ENCODE assay signal across 8 cellular contexts in genomic region chr2:204108301-204108700, GRCh38.
DNase-seq lines count a peak whose midpoint lies in the region; ATAC-seq and TF ChIP-seq lines count a peak whose summit lies in the region.

No MANE protein-coding gene starts in this region.

- H3K27ac ChIP-seq in HUES64 (ENCODE audit: low read depth, low read length), result peak overlapping the region; percentile 4; the same call in 1 of the 2 replicates

- no peak for ATAC-seq in GM19035 (IDR thresholded peaks at IDR 0.05; ENCODE audit: unreplicated experiment)

- H3K9ac ChIP-seq in HUES64 (ENCODE audit: low read depth, low read length), result no peak overlapping the region

- no peaks in the 10 kb centered on the region for H3K27me3 Mint-ChIP-seq in T-helper 1 cell treated with Interleukin-12 subunit alpha and Interleukin-12 subunit beta and Interleukin-4 antibody, amounts not matched to agents 30 μg/mL and 1 μg/mL, for 36 hours (ENCODE audit: low read depth)

- H3K4me1 Mint-ChIP-seq in T-helper 1 cell treated with Interleukin-12 subunit alpha and Interleukin-12 subunit beta and Interleukin-4 antibody, amounts not matched to agents 30 μg/mL and 1 μg/mL, for 36 hours (ENCODE audit: low read depth), result peaks cover 64% of the 10 kb centered on the region

- peaks cover 1% of the 10 kb centered on the region for H3K36me3 Mint-ChIP-seq in T-helper 1 cell treated with Interleukin-12 subunit alpha and Interleukin-12 subunit beta and Interleukin-4 antibody, amounts not matched to agents 30 μg/mL and 1 μg/mL, for 36 hours (ENCODE audit: low read depth)

- H3K9me3 Mint-ChIP-seq in T-helper 1 cell treated with Interleukin-12 subunit alpha and Interleukin-12 subunit beta and Interleukin-4 antibody, amounts not matched to agents 30 μg/mL and 1 μg/mL, for 36 hours, result no peaks in the 10 kb centered on the region

- peak overlapping the region; percentile 75 for H3K4me3 Mint-ChIP-seq in T-helper 1 cell treated with Interleukin-12 subunit alpha and Interleukin-12 subunit beta and Interleukin-4 antibody, amounts not matched to agents 30 μg/mL and 1 μg/mL, for 36 hours

- DNase-seq in NCI-H526 (lab: John Stamatoyannopoulos, UW), result peak; percentile 12 to 52
- DNase-seq in NCI-H526 treated with DMSO at 0.1 percent for 48 hours (lab: John Stamatoyannopoulos, UW), result no peak
- DNase-seq in choroid plexus epithelial cell (ENCODE audit: low read depth), result peak; percentile 35
- DNase-seq in midbrain (lab: John Stamatoyannopoulos, UW), result peak; percentile 43
- DNase-seq in RPMI8226, result no peak

- H3K4me3 ChIP-seq in HUES64 (ENCODE audit: low read length) (no peak overlapping the region), choroid plexus epithelial cell (ENCODE audit: low read depth, low read length) (no peak overlapping the region)

- no peaks in the 10 kb centered on the region for H3K27me3 ChIP-seq in HUES64 (ENCODE audit: insufficient read depth, low read length)

- no peaks in the 10 kb centered on the region for H3K36me3 ChIP-seq in HUES64 (ENCODE audit: insufficient read depth, low read length)

- peaks cover 19% of the 10 kb centered on the region for H3K4me1 ChIP-seq in HUES64 (ENCODE audit: insufficient read depth, low read length)

- H3K27ac Mint-ChIP-seq in T-helper 1 cell treated with Interleukin-12 subunit alpha and Interleukin-12 subunit beta and Interleukin-4 antibody, amounts not matched to agents 30 μg/mL and 1 μg/mL, for 36 hours, result peak overlapping the region; percentile 81

- TF ChIP-seq CTCF in choroid plexus epithelial cell (conservative IDR thresholded peaks at IDR 0.05; ENCODE audit: low read depth, low read length), result peak; percentile 40

- WGBS in HUES64, result 7% methylated on average over 3 of the region's 3 CpGs

- H3K9me3 ChIP-seq in HUES64 (ENCODE audit: insufficient read depth, low read depth, low read length), result no peaks in the 10 kb centered on the region

Comparison
In these comparisons a context has a peak if more than half of its experiments do, and no peak if none do; other contexts are left out.
1. DNase-seq: peak in NCI-H526 (2 of 2), choroid plexus epithelial cell (single experiment) and midbrain (single experiment); none in NCI-H526 treated with DMSO at 0.1 percent for 48 hours (single experiment) and RPMI8226 (single experiment).